2 cellular contexts compared by ENCODE assay signal in genomic region chr10:12704488-12704887, GRCh38.
TF ChIP-seq lines count a peak whose summit lies in the region.

No MANE protein-coding gene starts in this region.

TF ChIP-seq in HCT116, 20 proteins besides CTCF, POLR2A, EP300 and RAD21 (continued from another document):
- TF ChIP-seq SIN3A (IDR thresholded peaks at IDR 0.05; ENCODE audit: low read depth) (no peak), ZFX (IDR thresholded peaks at IDR 0.05) (no peak), SP1 (IDR thresholded peaks at IDR 0.05; ENCODE audit: low read depth) (no peak), TCF7L2 (IDR thresholded peaks at IDR 0.05; ENCODE audit: borderline replicate concordance, extremely low read depth, insufficient read depth, insufficient read length) (no peak)

TF ChIP-seq in neural cell, 6 proteins besides CTCF, POLR2A, EP300 and RAD21 (continued from another document):
- TF ChIP-seq, protein P1, sequence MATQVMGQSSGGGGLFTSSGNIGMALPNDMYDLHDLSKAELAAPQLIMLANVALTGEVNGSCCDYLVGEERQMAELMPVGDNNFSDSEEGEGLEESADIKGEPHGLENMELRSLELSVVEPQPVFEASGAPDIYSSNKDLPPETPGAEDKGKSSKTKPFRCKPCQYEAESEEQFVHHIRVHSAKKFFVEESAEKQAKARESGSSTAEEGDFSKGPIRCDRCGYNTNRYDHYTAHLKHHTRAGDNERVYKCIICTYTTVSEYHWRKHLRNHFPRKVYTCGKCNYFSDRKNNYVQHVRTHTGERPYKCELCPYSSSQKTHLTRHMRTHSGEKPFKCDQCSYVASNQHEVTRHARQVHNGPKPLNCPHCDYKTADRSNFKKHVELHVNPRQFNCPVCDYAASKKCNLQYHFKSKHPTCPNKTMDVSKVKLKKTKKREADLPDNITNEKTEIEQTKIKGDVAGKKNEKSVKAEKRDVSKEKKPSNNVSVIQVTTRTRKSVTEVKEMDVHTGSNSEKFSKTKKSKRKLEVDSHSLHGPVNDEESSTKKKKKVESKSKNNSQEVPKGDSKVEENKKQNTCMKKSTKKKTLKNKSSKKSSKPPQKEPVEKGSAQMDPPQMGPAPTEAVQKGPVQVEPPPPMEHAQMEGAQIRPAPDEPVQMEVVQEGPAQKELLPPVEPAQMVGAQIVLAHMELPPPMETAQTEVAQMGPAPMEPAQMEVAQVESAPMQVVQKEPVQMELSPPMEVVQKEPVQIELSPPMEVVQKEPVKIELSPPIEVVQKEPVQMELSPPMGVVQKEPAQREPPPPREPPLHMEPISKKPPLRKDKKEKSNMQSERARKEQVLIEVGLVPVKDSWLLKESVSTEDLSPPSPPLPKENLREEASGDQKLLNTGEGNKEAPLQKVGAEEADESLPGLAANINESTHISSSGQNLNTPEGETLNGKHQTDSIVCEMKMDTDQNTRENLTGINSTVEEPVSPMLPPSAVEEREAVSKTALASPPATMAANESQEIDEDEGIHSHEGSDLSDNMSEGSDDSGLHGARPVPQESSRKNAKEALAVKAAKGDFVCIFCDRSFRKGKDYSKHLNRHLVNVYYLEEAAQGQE (IDR thresholded peaks at IDR 0.05; ENCODE audit: borderline replicate concordance) = no peak
- no peak for TF ChIP-seq MXI1 (conservative IDR thresholded peaks at IDR 0.05; ENCODE audit: poor library complexity, severe bottlenecking)
